ENCODE assay signal across 8 cellular contexts in genomic region chr18:75070235-75070624, GRCh38.
DNase-seq lines count a peak whose midpoint lies in the region; ATAC-seq and TF ChIP-seq lines count a peak whose summit lies in the region.

No MANE protein-coding gene starts in this region.

- no peak for ATAC-seq in left cardiac atrium
- ATAC-seq in activated naive CD8-positive, alpha-beta T cell treated with anti-CD3 and anti-CD28 coated beads, Interleukin-2, amount 10 ng/mL, durations not matched to agents 7 days and 5 days (ENCODE audit: low read depth), result no peak
- no peak for ATAC-seq in lung (ENCODE audit: insufficient read depth, low FRiP score)
- no peak for ATAC-seq in upper lobe of left lung (ENCODE audit: low FRiP score in 2 of 2)
- no peak for ATAC-seq in WTC11
- no peak for ATAC-seq in GM21737 (IDR thresholded peaks at IDR 0.05; ENCODE audit: unreplicated experiment)

- H3K9me3 ChIP-seq in lung (ENCODE audit: control insufficient read depth in 2 of 2, insufficient read depth in 1 of 2, low read length in 1 of 2) (no peaks in the 10 kb centered on the region), upper lobe of left lung (no peaks in the 10 kb centered on the region)

- H3K36me3 ChIP-seq in lung (ENCODE audit: control insufficient read depth in 2 of 2, insufficient read depth in 2 of 2, low read length in 2 of 2), result no peaks in the 10 kb centered on the region
- no peaks in the 10 kb centered on the region for H3K36me3 ChIP-seq in upper lobe of left lung
- no peaks in the 10 kb centered on the region for H3K36me3 ChIP-seq in H7 (replicated peaks; ENCODE audit: control insufficient read depth, insufficient read depth, low read length)

- no peak for TF ChIP-seq CTCF in lung (IDR thresholded peaks at IDR 0.05; ENCODE audit: control extremely low read depth, extremely low read depth)
- no peak for TF ChIP-seq CTCF in upper lobe of left lung (IDR thresholded peaks at IDR 0.05)
- no peak for TF ChIP-seq CTCF in WTC11 (IDR thresholded peaks at IDR 0.05)

- CTCF ChIA-PET in WTC11 (lab: Charles Lee), result no interaction called here

- H3K4me3 Mint-ChIP-seq in activated naive CD8-positive, alpha-beta T cell treated with anti-CD3 and anti-CD28 coated beads, Interleukin-2, amount 10 ng/mL, durations not matched to agents 7 days and 5 days, result peak overlapping the region; percentile 87
- H3K4me3 Mint-ChIP-seq in WTC11, result no peak overlapping the region

- TF ChIP-seq EP300 in upper lobe of left lung (IDR thresholded peaks at IDR 0.05), result no peak

- DNase-seq in cardiac septum (ENCODE audit: low spot score) (peak; percentile 54), left cardiac atrium (no peak), lung (ENCODE audit: low spot score) (no peak), upper lobe of left lung (no peak), WTC11 (ENCODE audit: low spot score) (no peak), H7 (no peak)
- DNase-seq in activated naive CD8-positive, alpha-beta T cell treated with anti-CD3 and anti-CD28 coated beads, Interleukin-2, amount 10 ng/mL, durations not matched to agents 7 days and 5 days, result no peak

- H3K27me3 Mint-ChIP-seq in activated naive CD8-positive, alpha-beta T cell treated with anti-CD3 and anti-CD28 coated beads, Interleukin-2, amount 10 ng/mL, durations not matched to agents 7 days and 5 days, result no peaks in the 10 kb centered on the region
- H3K27me3 Mint-ChIP-seq in WTC11 (ENCODE audit: low read depth), result no peaks in the 10 kb centered on the region

- POLR2A ChIA-PET in activated naive CD8-positive, alpha-beta T cell treated with anti-CD3 and anti-CD28 coated beads, Interleukin-2, amount 10 ng/mL, durations not matched to agents 7 days and 5 days (lab: Charles Lee), result interaction anchor here (2.0 kb wide), 1 partner anchor 139 kb away, joined by 14 read pairs; the partner anchor contains the start of genes PTGR3 and TSHZ1
- POLR2A ChIA-PET in WTC11 (lab: Charles Lee), result no interaction called here

- H3K27ac Mint-ChIP-seq in activated naive CD8-positive, alpha-beta T cell treated with anti-CD3 and anti-CD28 coated beads, Interleukin-2, amount 10 ng/mL, durations not matched to agents 7 days and 5 days, result peak overlapping the region; percentile 99
- H3K27ac Mint-ChIP-seq in WTC11, result no peak overlapping the region

- H3K4me1 Mint-ChIP-seq in activated naive CD8-positive, alpha-beta T cell treated with anti-CD3 and anti-CD28 coated beads, Interleukin-2, amount 10 ng/mL, durations not matched to agents 7 days and 5 days, result peaks cover 17% of the 10 kb centered on the region
- H3K4me1 Mint-ChIP-seq in WTC11, result peaks cover 4% of the 10 kb centered on the region; the same call in 1 of the 2 replicates

- intact Hi-C loops in cardiac septum (cut with DNase I) (loop anchor here (5.0 kb wide), 1 partner anchor 102 kb away; no protein-coding TSS in a partner anchor), left cardiac atrium (cut with DNase I) (no loop called here)

- H3K27me3 ChIP-seq in lung (ENCODE audit: control insufficient read depth, insufficient read depth) (no peaks in the 10 kb centered on the region), upper lobe of left lung (no peaks in the 10 kb centered on the region), H7 (ENCODE audit: control insufficient read depth, insufficient read depth, low read length) (no peaks in the 10 kb centered on the region)

- H3K4me1 ChIP-seq in lung (ENCODE audit: control insufficient read depth in 2 of 2, insufficient read depth in 2 of 2, low read length in 2 of 2), result peaks cover 0 to 18% of the 10 kb centered on the region in 2 donors
- peaks cover 13 to 22% (median 16%) of the 10 kb centered on the region in 4 donors for H3K4me1 ChIP-seq in upper lobe of left lung

- H3K4me3 ChIP-seq in lung (no peak overlapping the region), upper lobe of left lung (peak overlapping the region in 3 of 4 donors; percentile 7 to 34 (median 20)), H7 (ENCODE audit: insufficient read depth, low read depth, low read length) (no peak overlapping the region)

- peak overlapping the region; percentile 64 to 88 for H3K27ac ChIP-seq in lung (ENCODE audit: low read depth in 1 of 2, low read length in 1 of 2)
- peak overlapping the region; percentile 74 to 82 (median 80) for H3K27ac ChIP-seq in upper lobe of left lung

- 78 to 79% methylated on average over 16 of the region's 16 CpGs for WGBS in lung, 2 donors
- WGBS in upper lobe of left lung, 2 donors, result 79 to 85% methylated on average over 15 to 16 of the region's 16 CpGs

- no peak for TF ChIP-seq POLR2A in upper lobe of left lung (IDR thresholded peaks at IDR 0.05)

- H3K36me3 Mint-ChIP-seq in activated naive CD8-positive, alpha-beta T cell treated with anti-CD3 and anti-CD28 coated beads, Interleukin-2, amount 10 ng/mL, durations not matched to agents 7 days and 5 days, result peaks cover 8% of the 10 kb centered on the region
- no peaks in the 10 kb centered on the region for H3K36me3 Mint-ChIP-seq in WTC11

- peaks cover 5% of the 10 kb centered on the region for H3K9me3 Mint-ChIP-seq in activated naive CD8-positive, alpha-beta T cell treated with anti-CD3 and anti-CD28 coated beads, Interleukin-2, amount 10 ng/mL, durations not matched to agents 7 days and 5 days
- no peaks in the 10 kb centered on the region for H3K9me3 Mint-ChIP-seq in WTC11

TF ChIP-seq in WTC11, 78 proteins besides CTCF, POLR2A, EP300 and RAD21:
- TF ChIP-seq ERG (CRISPR knock-in tag; IDR thresholded peaks at IDR 0.05), result no peak
- no peak for TF ChIP-seq RORB (CRISPR knock-in tag; IDR thresholded peaks at IDR 0.05)
- no peak for TF ChIP-seq ETV6 (CRISPR knock-in tag; IDR thresholded peaks at IDR 0.05)
- no peak for TF ChIP-seq AR (CRISPR knock-in tag; IDR thresholded peaks at IDR 0.05)
- no peak for TF ChIP-seq NR1H2 (CRISPR knock-in tag; IDR thresholded peaks at IDR 0.05)

Comparison
In these comparisons a context has a peak if more than half of its experiments do, and no peak if none do; other contexts are left out.
1. H3K4me3 ChIP-seq: peak in upper lobe of left lung (3 of 4); none in lung (single experiment) and H7 (single experiment).